8 cellular contexts compared by ENCODE assay signal in the genomic region with DNA sequence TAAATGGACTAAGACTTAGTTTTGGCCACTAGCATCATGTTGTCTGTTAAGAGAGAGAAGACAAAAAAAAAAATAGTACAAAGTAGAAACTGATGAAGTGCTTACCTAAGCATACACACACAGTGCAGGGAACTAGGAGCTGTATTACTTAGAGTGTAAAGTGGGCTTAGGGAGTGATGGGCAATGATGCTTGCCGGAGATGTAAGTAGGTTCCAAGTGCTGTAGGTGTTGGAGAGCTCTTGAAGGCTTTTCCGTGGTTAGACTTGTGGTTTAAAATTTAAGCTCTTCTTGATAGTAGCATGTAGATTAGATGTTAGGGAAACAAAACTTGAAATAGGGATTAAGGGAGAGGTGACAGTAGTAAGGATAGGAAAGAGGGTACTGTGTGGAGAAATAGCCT. TPM values are rescaled to one million over a fixed set of nuclear protein-coding genes. Genes with fewer than 3 reads are reported as not detected.
A peak's percentile ranks its signal among the peaks of the same experiment; 100 is the strongest.
DNase-seq lines count a peak whose midpoint lies in the region; ATAC-seq and TF ChIP-seq lines count a peak whose summit lies in the region.

No MANE protein-coding gene starts in this region.

- H3K4me3 ChIP-seq in RWPE2 (ENCODE audit: severe bottlenecking) (peak overlapping the region; percentile 59), epithelial cell of proximal tubule (ENCODE audit: low read depth, low read length) (peak overlapping the region; percentile 84)

- H3K27ac Mint-ChIP-seq in stimulated activated naive CD8-positive, alpha-beta T cell treated with anti-CD3 and anti-CD28 coated beads, Interleukin-15, Interleukin-2, amounts not matched to agents 100 ng/mL and 50 ng/mL, for 24 hours: peak overlapping the region; percentile 54

- no peaks in the 10 kb centered on the region for H3K36me3 ChIP-seq in RWPE2 (ENCODE audit: low read depth)

- peak overlapping the region; percentile 84 for H3K27ac ChIP-seq in RWPE2 (ENCODE audit: poor library complexity, severe bottlenecking)

- no peak for ATAC-seq in stimulated activated naive CD8-positive, alpha-beta T cell treated with anti-CD3 and anti-CD28 coated beads, Interleukin-15, Interleukin-2, amounts not matched to agents 100 U/mL and 50 U/mL, for 24 hours
- ATAC-seq in RWPE2 (ENCODE audit: low read depth): no peak

- no peaks in the 10 kb centered on the region for H3K27me3 Mint-ChIP-seq in stimulated activated naive CD8-positive, alpha-beta T cell treated with anti-CD3 and anti-CD28 coated beads, Interleukin-15, Interleukin-2, amounts not matched to agents 100 ng/mL and 50 ng/mL, for 24 hours

- peaks cover 73% of the 10 kb centered on the region for H3K4me1 Mint-ChIP-seq in stimulated activated naive CD8-positive, alpha-beta T cell treated with anti-CD3 and anti-CD28 coated beads, Interleukin-15, Interleukin-2, amounts not matched to agents 100 ng/mL and 50 ng/mL, for 24 hours (ENCODE audit: low read depth)

- H3K4me3 Mint-ChIP-seq in stimulated activated naive CD8-positive, alpha-beta T cell treated with anti-CD3 and anti-CD28 coated beads, Interleukin-15, Interleukin-2, amounts not matched to agents 100 ng/mL and 50 ng/mL, for 24 hours: peak overlapping the region; percentile 80

- H3K27me3 ChIP-seq in RWPE2 (ENCODE audit: insufficient read depth, poor library complexity, severe bottlenecking): no peaks in the 10 kb centered on the region

- DNase-seq in stimulated activated naive CD8-positive, alpha-beta T cell treated with anti-CD3 and anti-CD28 coated beads, Interleukin-15, Interleukin-2, amounts not matched to agents 100 U/mL and 50 U/mL, for 24 hours: no peak
- DNase-seq in RWPE2 (ENCODE audit: low spot score) (no peak), epithelial cell of proximal tubule (ENCODE audit: low read depth) (no peak), renal cortical epithelial cell (ENCODE audit: low read depth) (peak; percentile 43), OCI-M2 (lab: John Stamatoyannopoulos, UW; ENCODE audit: unreplicated experiment) (no peak), NOMO-1 (lab: John Stamatoyannopoulos, UW; ENCODE audit: unreplicated experiment in 2 of 2) (no peak), GM10266 (ENCODE audit: extremely low spot score) (no peak)

- H3K9me3 Mint-ChIP-seq in stimulated activated naive CD8-positive, alpha-beta T cell treated with anti-CD3 and anti-CD28 coated beads, Interleukin-15, Interleukin-2, amounts not matched to agents 100 ng/mL and 50 ng/mL, for 24 hours: peaks cover 8% of the 10 kb centered on the region

- H3K9me3 ChIP-seq in RWPE2 (ENCODE audit: severe bottlenecking): no peaks in the 10 kb centered on the region

- H3K4me1 ChIP-seq in RWPE2 (ENCODE audit: insufficient read depth, poor library complexity, severe bottlenecking): peaks cover 21% of the 10 kb centered on the region

- no peaks in the 10 kb centered on the region for H3K36me3 Mint-ChIP-seq in stimulated activated naive CD8-positive, alpha-beta T cell treated with anti-CD3 and anti-CD28 coated beads, Interleukin-15, Interleukin-2, amounts not matched to agents 100 ng/mL and 50 ng/mL, for 24 hours (ENCODE audit: low read depth)

- no peak for TF ChIP-seq CTCF in RWPE2 (IDR thresholded peaks at IDR 0.05; ENCODE audit: poor library complexity, severe bottlenecking)
- TF ChIP-seq CTCF in epithelial cell of proximal tubule (conservative IDR thresholded peaks at IDR 0.05; ENCODE audit: low read depth, low read length): no peak
- no peak for TF ChIP-seq CTCF in GM10266 (IDR thresholded peaks at IDR 0.05; ENCODE audit: control insufficient read depth, insufficient read depth, low read depth, missing control alignments)

RNA-seq across cellular contexts. Expression of a gene that starts 34.7 kb away (rescaled TPM):
- total RNA-seq in epithelial cell of proximal tubule (10.4 and 12.1 TPM in 2 replicates), renal cortical epithelial cell (41.8 and 81.8 TPM in 2 replicates)
